22 cellular contexts compared by ENCODE assay signal in the genomic region with DNA sequence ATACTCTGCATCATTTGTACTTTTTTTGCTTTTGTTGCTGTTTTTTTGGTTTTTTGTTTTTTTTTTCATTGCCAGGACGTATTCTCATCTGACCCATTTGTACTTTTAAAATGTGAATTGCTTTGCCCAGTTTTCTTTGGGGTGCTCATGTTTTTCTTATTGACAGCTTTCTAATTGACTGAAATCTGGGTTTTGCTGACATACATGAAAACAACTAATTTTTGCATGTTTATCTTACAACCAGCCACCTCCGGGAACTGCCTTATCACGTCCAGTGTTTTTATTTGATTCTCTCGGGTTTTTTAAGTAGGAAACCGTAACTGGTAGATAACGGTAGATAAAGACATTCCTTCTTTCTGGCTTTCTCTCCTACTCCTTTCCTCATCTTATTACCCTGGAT. TPM values are rescaled to one million over a fixed set of nuclear protein-coding genes. Genes with fewer than 3 reads are reported as not detected.
"Had no signal": no experiment of that assay in that cellular context is flagged by ENCODE, and none has a peak within 500 bp of the region (broad histone marks: within the 10 kb centered on the region; RNA-seq: fewer than 3 reads in every experiment).

No MANE protein-coding gene starts in this region.

- FAIRE-seq: keratinocyte had no signal

- H3K4me3 ChIP-seq: coronary artery, esophagus squamous epithelium, gastrocnemius medialis, psoas muscle, skin epidermis, spleen, thyroid gland, vagina had no signal

- H3K4me1 ChIP-seq: esophagus squamous epithelium, gastrocnemius medialis, psoas muscle, spleen, thyroid gland, vagina had no signal

- DNase-seq: dermis blood vessel endothelial cell; effector memory CD4-positive, alpha-beta T cell; erythroblast; esophagus squamous epithelium; foreskin fibroblast; gastrocnemius medialis; left ventricle myocardium superior; naive thymus-derived CD8-positive, alpha-beta T cell; nephron progenitor cell; nucleus accumbens; psoas muscle; right cardiac atrium; spleen; stimulated activated CD4-positive, alpha-beta T cell treated with anti-CD3 and anti-CD28 coated beads, Interleukin-4, amount 100 ng/mL, for 4 hours; stimulated activated naive B cell treated with anti-CD40 and anti-IgM and Interleukin-4, amounts not matched to agents 10 μg/mL and 1 μg/mL and 100 μg/mL, for 72 hours; thyroid gland; trophoblast cell had no signal

- H3K27me3 ChIP-seq: thyroid gland, vagina had no signal

- H3K4me1 Mint-ChIP-seq: naive thymus-derived CD8-positive, alpha-beta T cell; stimulated activated naive B cell treated with anti-CD40 and anti-IgM and Interleukin-4, amounts not matched to agents 10 μg/mL and 1 μg/mL and 100 μg/mL, for 72 hours had no signal

- H3K9me3 ChIP-seq: gastrocnemius medialis, thyroid gland, vagina had no signal

- H3K36me3 ChIP-seq: esophagus squamous epithelium, gastrocnemius medialis, spleen, thyroid gland, vagina had no signal

- ATAC-seq: gastrocnemius medialis; left ventricle myocardium superior; naive thymus-derived CD8-positive, alpha-beta T cell; psoas muscle; right cardiac atrium; stimulated activated naive B cell treated with anti-CD40 and anti-IgM and Interleukin-4, amounts not matched to agents 10 μg/mL and 1 μg/mL and 100 μg/mL, for 72 hours had no signal

- H3K4me3 Mint-ChIP-seq: naive thymus-derived CD8-positive, alpha-beta T cell; nephron progenitor cell; stimulated activated naive B cell treated with anti-CD40 and anti-IgM and Interleukin-4, amounts not matched to agents 10 μg/mL and 1 μg/mL and 100 μg/mL, for 72 hours; stimulated activated naive CD8-positive, alpha-beta T cell treated with anti-CD3 and anti-CD28 coated beads, Interleukin-15, Interleukin-2, amounts not matched to agents 100 ng/mL and 50 ng/mL, for 24 hours had no signal

- H3K27ac Mint-ChIP-seq: naive thymus-derived CD8-positive, alpha-beta T cell; nephron progenitor cell; stimulated activated naive B cell treated with anti-CD40 and anti-IgM and Interleukin-4, amounts not matched to agents 10 μg/mL and 1 μg/mL and 100 μg/mL, for 72 hours; stimulated activated naive CD8-positive, alpha-beta T cell treated with anti-CD3 and anti-CD28 coated beads, Interleukin-15, Interleukin-2, amounts not matched to agents 100 ng/mL and 50 ng/mL, for 24 hours had no signal

- H3K27ac ChIP-seq: coronary artery, esophagus squamous epithelium, gastrocnemius medialis, psoas muscle, skin epidermis, spleen, thyroid gland, vagina had no signal

RNA-seq across cellular contexts. Expression of a gene that starts 38.6 kb away (rescaled TPM):
- total RNA-seq: vagina had no signal
- polyA plus RNA-seq: naive thymus-derived CD8-positive, alpha-beta T cell had no signal
